ENCODE assay signal across 1 cellular context in genomic region chr4:118921736-118922135, GRCh38.
TF ChIP-seq lines count a peak whose summit lies in the region.

No MANE protein-coding gene starts in this region.

TF ChIP-seq in WTC11, 78 proteins besides CTCF, POLR2A, EP300 and RAD21 (continued from another document):
- no peak for TF ChIP-seq ZNF281 (CRISPR knock-in tag; IDR thresholded peaks at IDR 0.05)
- no peak for TF ChIP-seq E2F5 (CRISPR knock-in tag; IDR thresholded peaks at IDR 0.05)
- no peak for TF ChIP-seq NFE2L1 (CRISPR knock-in tag; IDR thresholded peaks at IDR 0.05)
- no peak for TF ChIP-seq ZNF219 (CRISPR knock-in tag; IDR thresholded peaks at IDR 0.05; ENCODE audit: borderline replicate concordance)
- no peak for TF ChIP-seq GABPB1 (CRISPR knock-in tag; IDR thresholded peaks at IDR 0.05)
- TF ChIP-seq ATF3 (CRISPR knock-in tag; conservative IDR thresholded peaks at IDR 0.05): no peak
- no peak for TF ChIP-seq PRDM15 (CRISPR knock-in tag; IDR thresholded peaks at IDR 0.05)
- TF ChIP-seq USF1 (CRISPR knock-in tag; IDR thresholded peaks at IDR 0.05): no peak
